20 cellular contexts compared by ENCODE assay signal in the genomic region with DNA sequence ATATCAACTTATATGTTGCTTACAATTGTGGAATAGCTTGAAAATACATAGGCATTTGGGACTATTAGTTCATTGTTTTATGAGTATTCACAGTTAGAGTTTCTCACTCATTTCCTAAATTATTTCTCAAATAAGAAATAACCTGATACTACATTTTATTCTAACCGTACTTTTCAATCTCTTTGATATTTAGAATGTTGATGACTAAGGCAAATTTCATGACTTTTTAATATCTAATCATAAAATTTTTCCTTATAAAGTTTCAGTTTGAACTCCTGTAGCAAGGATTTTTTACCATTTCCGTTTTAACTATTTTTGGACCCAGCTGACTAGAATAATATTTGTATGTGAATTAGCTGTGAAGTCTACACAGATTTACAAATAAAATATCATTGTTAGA. TPM values are rescaled to one million over a fixed set of nuclear protein-coding genes. Genes with fewer than 3 reads are reported as not detected.
A peak's percentile ranks its signal among the peaks of the same experiment; 100 is the strongest.
DNase-seq lines count a peak whose midpoint lies in the region; ATAC-seq, FAIRE-seq and TF ChIP-seq lines count a peak whose summit lies in the region.
"Had no signal": no experiment of that assay in that cellular context is flagged by ENCODE, and none has a peak within 500 bp of the region (broad histone marks: within the 10 kb centered on the region; RNA-seq: fewer than 3 reads in every experiment).

No MANE protein-coding gene starts in this region.

- ATAC-seq in A549: no peak
- no peak for ATAC-seq in left cardiac atrium
- ATAC-seq in HG02938 (IDR thresholded peaks at IDR 0.05; ENCODE audit: unreplicated experiment): no peak
- ATAC-seq: GM23338 had no signal

- 72% methylated on average over 2 of the region's 2 CpGs for WGBS in A549 (ENCODE audit: missing lambda C conversion rate)

- CTCF ChIA-PET in A549 (lab: Yijun Ruan, JAX): interaction anchor here (1.6 kb wide), 1 partner anchor 299 kb away, joined by 5 read pairs; no protein-coding TSS in a partner anchor

- no peaks in the 10 kb centered on the region for H3K4me1 ChIP-seq in A549

- no peak overlapping the region for H3K4me2 ChIP-seq in A549
- H3K4me2 ChIP-seq: GM23338 had no signal

- TF ChIP-seq POLR2A in A549 (IDR thresholded peaks at IDR 0.05; ENCODE audit: low read length): no peak

- no peak for TF ChIP-seq EP300 in A549 (IDR thresholded peaks at IDR 0.05)

- POLR2A ChIA-PET in A549 (lab: Yijun Ruan, JAX): no interaction called here

- FAIRE-seq in A549 (lab: Jason Lieb, UNC): no peak
- FAIRE-seq in frontal cortex (lab: Jason Lieb, UNC): peak; percentile 24
- FAIRE-seq: GM12891, GM18507, H54 had no signal

- TF ChIP-seq CTCF in A549 (IDR thresholded peaks at IDR 0.05) (no peak), VCaP (conservative IDR thresholded peaks at IDR 0.05) (no peak)

- no peaks in the 10 kb centered on the region for H3K9me3 ChIP-seq in A549
- H3K9me3 ChIP-seq: HAP-1 had no signal

- TF ChIP-seq RAD21 in A549 (conservative IDR thresholded peaks at IDR 0.05 in 1 of 2, IDR thresholded peaks at IDR 0.05 in 1 of 2): no peak

- intact Hi-C loops in left cardiac atrium (cut with DNase I): loop anchor here (10.0 kb wide), 1 partner anchor 301 kb away; no protein-coding TSS in a partner anchor

- H3K27ac ChIP-seq in A549 (no peak overlapping the region), VCaP (peak overlapping the region; percentile 67; the same call in 1 of the 2 replicates)

- DNase-seq in A549 (ENCODE audit: low read depth in 1 of 2, low spot score in 1 of 2) (no peak), frontal cortex (ENCODE audit: low spot score in 2 of 2) (no peak), left cardiac atrium (no peak), H4 (ENCODE audit: low spot score) (no peak)
- DNase-seq: 8988T; C1 segment of cervical spinal cord; Calu3; CD4-positive, alpha-beta memory T cell; COR-L47; DMS53; DMS79 treated with DMSO at 0.1 percent for 48 hours; GF-D8; HFFc6 had no signal

- H3K4me3 ChIP-seq in A549: no peak overlapping the region
- H3K4me3 ChIP-seq: GM23338, HAP-1 had no signal

TF ChIP-seq in A549, 52 proteins besides CTCF, POLR2A, EP300 and RAD21:
- TF ChIP-seq KDM5A (IDR thresholded peaks at IDR 0.05) (no peak), MAFK (IDR thresholded peaks at IDR 0.05; ENCODE audit: partially characterized antibody) (peak; percentile 31)
TF ChIP-seq in A549: peak in this region for 1.

RNA-seq across cellular contexts. Expression of gene GNAI1, which starts 41.3 kb away (rescaled TPM):
- 59.7 and 96.3 TPM in 2 replicates for polyA plus RNA-seq in A549 (2011; rRNA removed)
- 17.3 and 18.2 TPM in 2 replicates for polyA plus RNA-seq in A549 (2012; cell fraction: cytosol; rRNA removed)
- 9.6 and 10.5 TPM in 2 replicates for polyA plus RNA-seq in A549 (2012; cell fraction: nucleus; rRNA removed)
- polyA plus RNA-seq in A549 (2017; fragmentation: RNase III; extraction: RNeasy Plus Mini Kit Qiagen cat#74134 plus additional on column Dnase treatment): 37.9 to 46.3 TPM (median 44.8 TPM) in 3 replicates
- polyA minus RNA-seq in A549 (2011; rRNA and poly(A)+ RNA removed): 21.9 and 23.5 TPM in 2 replicates
- total RNA-seq in frontal cortex: 152 TPM
- total RNA-seq in left cardiac atrium: 10 to 100 TPM; 16.0 to 18.4 TPM
- 71.9 and 85.0 TPM in 2 replicates for total RNA-seq in H4 (2014; rRNA removed; shearing (Covaris generic))
